12 cellular contexts compared by ENCODE assay signal in genomic region chr5:178289438-178289837, GRCh38. TPM values are rescaled to one million over a fixed set of nuclear protein-coding genes. Genes with fewer than 3 reads are reported as not detected.
DNase-seq lines count a peak whose midpoint lies in the region; ATAC-seq and TF ChIP-seq lines count a peak whose summit lies in the region.
"Had no signal": no experiment of that assay in that cellular context is flagged by ENCODE, and none has a peak within 500 bp of the region (broad histone marks: within the 10 kb centered on the region; RNA-seq: fewer than 3 reads in every experiment).

No MANE protein-coding gene starts in this region.

- TF ChIP-seq POLR2A in heart left ventricle (IDR thresholded peaks at IDR 0.05) (no peak), spleen (IDR thresholded peaks at IDR 0.05) (no peak)

- peaks cover 0 to 11% (median 1%) of the 10 kb centered on the region in 12 donors for H3K4me1 ChIP-seq in heart left ventricle
- H3K4me1 ChIP-seq in RWPE2 (ENCODE audit: insufficient read depth, poor library complexity, severe bottlenecking), result peaks cover 9% of the 10 kb centered on the region
- peaks cover 0 to 4% (median 0%) of the 10 kb centered on the region in 6 donors for H3K4me1 ChIP-seq in spleen

- H3K27me3 Mint-ChIP-seq in mesothelial cell of epicardium (ENCODE audit: low read depth), result peaks cover 8% of the 10 kb centered on the region

- intact Hi-C loops in Right ventricle myocardium superior (cut with DNase I) (no loop called here), heart left ventricle (cut with DNase I) (loop anchor here in 5 of 10 donors (5.0 to 10.0 kb wide), 7 partner anchors 135 to 555 kb away; no protein-coding TSS in a partner anchor), spleen (cut with DNase I; ENCODE audit: low total_unique reads) (no loop called here)

- no peaks in the 10 kb centered on the region for H3K9me3 Mint-ChIP-seq in mesothelial cell of epicardium
- H3K9me3 Mint-ChIP-seq: GM23338 had no signal

- DNase-seq in Right ventricle myocardium superior (peak; percentile 7), heart left ventricle (no peak), RWPE2 (ENCODE audit: low spot score) (peak; percentile 16), mesothelial cell of epicardium (ENCODE audit: low spot score in 2 of 2, unreplicated experiment in 2 of 2) (no peak), spleen (peak; percentile 27)
- DNase-seq: NCI-H510A, NCI-H774 had no signal

- H3K4me3 ChIP-seq in heart left ventricle (no peak overlapping the region), RWPE2 (ENCODE audit: severe bottlenecking) (no peak overlapping the region), spleen (no peak overlapping the region)
- H3K4me3 ChIP-seq: GM23338, K562 had no signal

- TF ChIP-seq CTCF in heart left ventricle (IDR thresholded peaks at IDR 0.05), result no peak
- TF ChIP-seq CTCF in RWPE2 (IDR thresholded peaks at IDR 0.05; ENCODE audit: poor library complexity, severe bottlenecking), result no peak
- TF ChIP-seq CTCF in mesothelial cell of epicardium (IDR thresholded peaks at IDR 0.05; ENCODE audit: unreplicated experiment), result no peak
- TF ChIP-seq CTCF in spleen (IDR thresholded peaks at IDR 0.05 in 8 of 11, conservative IDR thresholded peaks at IDR 0.05 in 3 of 11), result no peak

- peaks cover 0 to 2% (median 0%) of the 10 kb centered on the region in 12 donors for H3K9me3 ChIP-seq in heart left ventricle
- H3K9me3 ChIP-seq in RWPE2 (ENCODE audit: severe bottlenecking), result no peaks in the 10 kb centered on the region
- peaks cover 0 to 2% (median under 1%) of the 10 kb centered on the region in 8 donors for H3K9me3 ChIP-seq in spleen

- H3K4me1 Mint-ChIP-seq in mesothelial cell of epicardium, result peaks cover 61% of the 10 kb centered on the region

- H3K27ac ChIP-seq in heart left ventricle (no peak overlapping the region), RWPE2 (ENCODE audit: poor library complexity, severe bottlenecking) (peak overlapping the region; percentile 23), spleen (no peak overlapping the region)

- H3K4me3 Mint-ChIP-seq in mesothelial cell of epicardium, result no peak overlapping the region
- H3K4me3 Mint-ChIP-seq: GM23338 had no signal

- peaks cover 0 to 21% (median 0%) of the 10 kb centered on the region in 9 donors for H3K27me3 ChIP-seq in heart left ventricle
- H3K27me3 ChIP-seq in RWPE2 (ENCODE audit: insufficient read depth, poor library complexity, severe bottlenecking), result no peaks in the 10 kb centered on the region
- H3K27me3 ChIP-seq in spleen (replicated peaks in 1 of 7), result peaks cover 0 to 38% (median 0%) of the 10 kb centered on the region in 7 donors

- ATAC-seq in Right ventricle myocardium superior (ENCODE audit: poor library complexity), result no peak
- ATAC-seq in heart left ventricle, result no peak
- ATAC-seq in RWPE2 (ENCODE audit: low read depth), result no peak
- no peak for ATAC-seq in GM18498 (IDR thresholded peaks at IDR 0.05; ENCODE audit: unreplicated experiment)
- no peak for ATAC-seq in GM19452 (IDR thresholded peaks at IDR 0.05; ENCODE audit: unreplicated experiment)
- ATAC-seq in GM19035 (IDR thresholded peaks at IDR 0.05; ENCODE audit: unreplicated experiment), result no peak
- ATAC-seq: GM23338 had no signal

- no peaks in the 10 kb centered on the region for H3K36me3 Mint-ChIP-seq in mesothelial cell of epicardium

- WGBS in heart left ventricle, 4 donors, result 68 to 86% (median 80%) methylated on average over 11 of the region's 11 CpGs
- 78 to 90% (median 82%) methylated on average over 11 of the region's 11 CpGs for WGBS in spleen, 5 donors

- H3K36me3 ChIP-seq in heart left ventricle, result no peaks in the 10 kb centered on the region
- no peaks in the 10 kb centered on the region for H3K36me3 ChIP-seq in RWPE2 (ENCODE audit: low read depth)
- H3K36me3 ChIP-seq in spleen, result no peaks in the 10 kb centered on the region

- peak overlapping the region; percentile 72 for H3K27ac Mint-ChIP-seq in mesothelial cell of epicardium
- H3K27ac Mint-ChIP-seq: GM23338 had no signal

RNA-seq across cellular contexts. Expression of gene PHYKPL, which starts 56.8 kb away (rescaled TPM):
- total RNA-seq in Right ventricle myocardium superior (34.4 TPM), heart left ventricle (10 to 100 TPM; 33.3 to 56.2 (median 38.6) TPM), mesothelial cell of epicardium (128 to 137 TPM (median 137 TPM) in 3 replicates), spleen (100 to 1,000 TPM in 6 of 7 donors, 10 to 100 TPM in 1; 91.8 to 209 (median 132) TPM)
- polyA plus RNA-seq in heart left ventricle (10 to 100 TPM; 21.3 to 41.8 TPM), spleen (10 to 100 TPM; 46.9 to 82.7 (median 74.5) TPM)

Comparison
In these comparisons a context has a peak if more than half of its experiments do, and no peak if none do; other contexts are left out.
1. DNase-seq: peak in Right ventricle myocardium superior (single experiment), RWPE2 (single experiment) and spleen (single experiment); none in heart left ventricle (0 of 5) and mesothelial cell of epicardium (0 of 2).